In genomic region chr2:130342020-130342532, GRCh38 we compare ENCODE assay signal across 8 cellular contexts. TPM values are rescaled to one million over a fixed set of nuclear protein-coding genes. Genes with fewer than 3 reads are reported as not detected.
A peak's percentile ranks its signal among the peaks of the same experiment; 100 is the strongest.
DNase-seq lines count a peak whose midpoint lies in the region; ATAC-seq lines count a peak whose summit lies in the region.

No MANE protein-coding gene starts in this region.

- DNase-seq in COLO829 (ENCODE audit: low spot score) (peak; percentile 89), HT-29 (ENCODE audit: low spot score) (peak; percentile 94), memory B cell (ENCODE audit: low spot score in 2 of 2) (peak; percentile 80 to 85)
- DNase-seq in NK-92 treated with Interleukin-12 subunit alpha and Interleukin-12 subunit beta, amount 100 ng/mL, for 24 hours (lab: John Stamatoyannopoulos, UW), result peak; percentile 80
- DNase-seq in activated CD8-positive, alpha-beta memory T cell treated with anti-CD3 and anti-CD28 coated beads for 4 hours (ENCODE audit: low read depth in 2 of 2), result peak; percentile 61 to 70
- peak; percentile 80 to 83 (median 82) for DNase-seq in effector memory CD8-positive, alpha-beta T cell
- peak; percentile 55 for DNase-seq in stimulated activated CD8-positive, alpha-beta memory T cell treated with anti-CD3 and anti-CD28 coated beads, Interleukin-12 subunit alpha, Interleukin-12 subunit beta, amount 100 ng/mL, for 24 hours (ENCODE audit: extremely low read depth)

- peak overlapping the region; percentile 99 for H3K27ac Mint-ChIP-seq in effector memory CD8-positive, alpha-beta T cell
- peak overlapping the region; percentile 99 for H3K27ac Mint-ChIP-seq in memory B cell

- H3K9me3 Mint-ChIP-seq in effector memory CD8-positive, alpha-beta T cell, result no peaks in the 10 kb centered on the region
- H3K9me3 Mint-ChIP-seq in memory B cell, result no peaks in the 10 kb centered on the region

- H3K27me3 Mint-ChIP-seq in effector memory CD8-positive, alpha-beta T cell, result no peaks in the 10 kb centered on the region
- H3K27me3 Mint-ChIP-seq in memory B cell, result no peaks in the 10 kb centered on the region

- H3K4me1 Mint-ChIP-seq in effector memory CD8-positive, alpha-beta T cell (ENCODE audit: low read depth in 2 of 2), result peaks cover 24 to 33% of the 10 kb centered on the region in 2 donors
- H3K4me1 Mint-ChIP-seq in memory B cell, result peaks cover 27% of the 10 kb centered on the region

- H3K36me3 Mint-ChIP-seq in effector memory CD8-positive, alpha-beta T cell (ENCODE audit: insufficient read depth), result peaks cover 41% of the 10 kb centered on the region
- H3K36me3 Mint-ChIP-seq in memory B cell, result peaks cover 32% of the 10 kb centered on the region

- peak; percentile 68 for ATAC-seq in GM21360 (IDR thresholded peaks at IDR 0.05; ENCODE audit: unreplicated experiment)
- ATAC-seq in effector memory CD8-positive, alpha-beta T cell (replicated peaks), result peak; percentile 69
- peak; percentile 72 for ATAC-seq in memory B cell (ENCODE audit: low read depth)

- peak overlapping the region; percentile 95 to 100 for H3K4me3 Mint-ChIP-seq in effector memory CD8-positive, alpha-beta T cell
- H3K4me3 Mint-ChIP-seq in memory B cell, result peak overlapping the region; percentile 100

RNA-seq across cellular contexts. Expression of gene IMP4, which starts 0.6 kb away (rescaled TPM):
- 170 and 172 TPM in 2 replicates for total RNA-seq in HT-29 (2014; rRNA removed; shearing (Covaris generic))

RNA-seq across cellular contexts. Expression of gene PTPN18, which starts 13.8 kb away (rescaled TPM):
- total RNA-seq in HT-29 (2014; rRNA removed; shearing (Covaris generic)), result 67.5 and 76.0 TPM in 2 replicates

Comparison
In these comparisons a context has a peak if more than half of its experiments do, and no peak if none do; other contexts are left out.
1. Peak in every context shown above with its lines: DNase-seq and ATAC-seq.